19 cellular contexts compared by ENCODE assay signal in the genomic region with DNA sequence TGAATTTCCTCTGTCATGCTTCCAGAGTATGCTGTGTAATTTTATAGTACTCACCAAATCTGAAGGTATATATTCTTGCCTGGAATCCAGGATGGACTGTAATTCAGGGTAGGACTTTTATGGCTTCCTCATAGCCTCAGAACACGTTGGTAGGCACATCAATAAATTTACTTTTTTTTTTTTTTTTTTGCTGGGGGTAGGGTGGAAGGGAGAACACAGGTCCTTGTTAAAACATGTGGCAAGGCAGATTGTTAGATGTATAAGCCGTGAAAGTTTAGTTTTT. TPM values are rescaled to one million over a fixed set of nuclear protein-coding genes. Genes with fewer than 3 reads are reported as not detected.
A peak's percentile ranks its signal among the peaks of the same experiment; 100 is the strongest.
DNase-seq lines count a peak whose midpoint lies in the region; ATAC-seq, FAIRE-seq and TF ChIP-seq lines count a peak whose summit lies in the region.
"Had no signal": no experiment of that assay in that cellular context is flagged by ENCODE, and none has a peak within 500 bp of the region (broad histone marks: within the 10 kb centered on the region; RNA-seq: fewer than 3 reads in every experiment).

No MANE protein-coding gene starts in this region.

- H3K27ac Mint-ChIP-seq in activated naive CD8-positive, alpha-beta T cell treated with anti-CD3 and anti-CD28 coated beads for 36 hours, result peak overlapping the region; percentile 6
- no peak overlapping the region for H3K27ac Mint-ChIP-seq in activated naive CD8-positive, alpha-beta T cell treated with anti-CD3 and anti-CD28 coated beads, Interleukin-2, amount 50 U/mL, for 24 hours
- peak overlapping the region; percentile 27 for H3K27ac Mint-ChIP-seq in type B pancreatic cell

- H3K9me3 ChIP-seq in KOPT-K1 (ENCODE audit: insufficient read depth, low read length, poor library complexity, severe bottlenecking) (no peaks in the 10 kb centered on the region), colonic mucosa (no peaks in the 10 kb centered on the region)
- H3K9me3 ChIP-seq: HAP-1 had no signal

- H3K4me3 ChIP-seq in colonic mucosa, result no peak overlapping the region
- H3K4me3 ChIP-seq: GM23248, HAP-1 had no signal

- intact Hi-C loops in colonic mucosa (cut with DNase I), result no loop called here

- H3K27me3 ChIP-seq in colonic mucosa, result no peaks in the 10 kb centered on the region

- no peaks in the 10 kb centered on the region for H3K9me3 Mint-ChIP-seq in activated naive CD8-positive, alpha-beta T cell treated with anti-CD3 and anti-CD28 coated beads for 36 hours
- no peaks in the 10 kb centered on the region for H3K9me3 Mint-ChIP-seq in activated naive CD8-positive, alpha-beta T cell treated with anti-CD3 and anti-CD28 coated beads, Interleukin-2, amount 50 U/mL, for 24 hours
- no peaks in the 10 kb centered on the region for H3K9me3 Mint-ChIP-seq in type B pancreatic cell

- FAIRE-seq in D721Med (lab: Jason Lieb, UNC), result no peak

- H3K36me3 Mint-ChIP-seq in activated naive CD8-positive, alpha-beta T cell treated with anti-CD3 and anti-CD28 coated beads for 36 hours, result peaks cover 7% of the 10 kb centered on the region
- H3K36me3 Mint-ChIP-seq in activated naive CD8-positive, alpha-beta T cell treated with anti-CD3 and anti-CD28 coated beads, Interleukin-2, amount 50 U/mL, for 24 hours (ENCODE audit: low read depth), result no peaks in the 10 kb centered on the region
- peaks cover 9% of the 10 kb centered on the region for H3K36me3 Mint-ChIP-seq in type B pancreatic cell

- DNase-seq in activated naive CD8-positive, alpha-beta T cell treated with anti-CD3 and anti-CD28 coated beads for 36 hours, result no peak
- DNase-seq in activated naive CD8-positive, alpha-beta T cell treated with anti-CD3 and anti-CD28 coated beads, Interleukin-2, amount 50 U/mL, for 24 hours, result no peak
- no peak for DNase-seq in colonic mucosa
- DNase-seq in type B pancreatic cell (ENCODE audit: extremely low spot score, unreplicated experiment), result no peak
- no peak for DNase-seq in D721Med (ENCODE audit: insufficient read length, low spot score)
- DNase-seq: 8988T, ACHN, GM23248, Kasumi-1, NCI-H187 treated with DMSO at 0.1 percent for 48 hours, NCI-H446, NCI-H524 treated with DMSO at 0.1 percent for 48 hours, NCI-H774, SIG-M5 had no signal

- TF ChIP-seq CTCF in colonic mucosa (IDR thresholded peaks at IDR 0.05) (no peak), type B pancreatic cell (conservative IDR thresholded peaks at IDR 0.05) (no peak), D721Med (IDR thresholded peaks at IDR 0.05; ENCODE audit: insufficient read depth, missing control alignments) (no peak)

- H3K9ac ChIP-seq in colonic mucosa (ENCODE audit: low read depth in 2 of 2, low read length in 2 of 2), result peak overlapping the region in 1 of 2 donors; percentile 29
- H3K9ac ChIP-seq: GM23248 had no signal

- H3K4me1 ChIP-seq in colonic mucosa, result peaks cover 11% of the 10 kb centered on the region

- H3K27ac ChIP-seq in KOPT-K1 (ENCODE audit: low read depth, low read length, poor library complexity, severe bottlenecking), result peak overlapping the region; percentile 16
- peak overlapping the region; percentile 63 for H3K27ac ChIP-seq in colonic mucosa
- H3K27ac ChIP-seq: GM23248, RWPE1 had no signal

- H3K36me3 ChIP-seq in KOPT-K1 (ENCODE audit: insufficient read depth, low read length) (peaks cover 30% of the 10 kb centered on the region), colonic mucosa (no peaks in the 10 kb centered on the region)

- H3K4me3 Mint-ChIP-seq in activated naive CD8-positive, alpha-beta T cell treated with anti-CD3 and anti-CD28 coated beads for 36 hours, result no peak overlapping the region
- no peak overlapping the region for H3K4me3 Mint-ChIP-seq in activated naive CD8-positive, alpha-beta T cell treated with anti-CD3 and anti-CD28 coated beads, Interleukin-2, amount 50 U/mL, for 24 hours
- H3K4me3 Mint-ChIP-seq in type B pancreatic cell, result no peak overlapping the region

- ATAC-seq in activated naive CD8-positive, alpha-beta T cell treated with anti-CD3 and anti-CD28 coated beads, Interleukin-2, amount 50 U/mL, for 24 hours, result no peak
- ATAC-seq in HG03469 (IDR thresholded peaks at IDR 0.05; ENCODE audit: unreplicated experiment), result no peak
- ATAC-seq: Panc1 had no signal

- H3K27me3 Mint-ChIP-seq in activated naive CD8-positive, alpha-beta T cell treated with anti-CD3 and anti-CD28 coated beads for 36 hours, result no peaks in the 10 kb centered on the region
- H3K27me3 Mint-ChIP-seq in activated naive CD8-positive, alpha-beta T cell treated with anti-CD3 and anti-CD28 coated beads, Interleukin-2, amount 50 U/mL, for 24 hours, result no peaks in the 10 kb centered on the region
- H3K27me3 Mint-ChIP-seq in type B pancreatic cell, result no peaks in the 10 kb centered on the region

- H3K4me1 Mint-ChIP-seq in activated naive CD8-positive, alpha-beta T cell treated with anti-CD3 and anti-CD28 coated beads for 36 hours, result peaks cover 21% of the 10 kb centered on the region
- H3K4me1 Mint-ChIP-seq in activated naive CD8-positive, alpha-beta T cell treated with anti-CD3 and anti-CD28 coated beads, Interleukin-2, amount 50 U/mL, for 24 hours, result peaks cover 12% of the 10 kb centered on the region
- H3K4me1 Mint-ChIP-seq in type B pancreatic cell (ENCODE audit: unreplicated experiment), result peaks cover 6% of the 10 kb centered on the region

RNA-seq across cellular contexts. Expression of a gene that starts 34.4 kb away (rescaled TPM):
- 10 to 100 TPM; 32.0 to 34.7 TPM for total RNA-seq in activated naive CD8-positive, alpha-beta T cell treated with anti-CD3 and anti-CD28 coated beads for 36 hours
- 10 to 100 TPM; 41.4 to 46.2 TPM for total RNA-seq in colonic mucosa
- total RNA-seq in type B pancreatic cell (ENCODE audit: low replicate concordance), result 49.4 and 59.7 TPM in 2 replicates
